In the genomic region with DNA sequence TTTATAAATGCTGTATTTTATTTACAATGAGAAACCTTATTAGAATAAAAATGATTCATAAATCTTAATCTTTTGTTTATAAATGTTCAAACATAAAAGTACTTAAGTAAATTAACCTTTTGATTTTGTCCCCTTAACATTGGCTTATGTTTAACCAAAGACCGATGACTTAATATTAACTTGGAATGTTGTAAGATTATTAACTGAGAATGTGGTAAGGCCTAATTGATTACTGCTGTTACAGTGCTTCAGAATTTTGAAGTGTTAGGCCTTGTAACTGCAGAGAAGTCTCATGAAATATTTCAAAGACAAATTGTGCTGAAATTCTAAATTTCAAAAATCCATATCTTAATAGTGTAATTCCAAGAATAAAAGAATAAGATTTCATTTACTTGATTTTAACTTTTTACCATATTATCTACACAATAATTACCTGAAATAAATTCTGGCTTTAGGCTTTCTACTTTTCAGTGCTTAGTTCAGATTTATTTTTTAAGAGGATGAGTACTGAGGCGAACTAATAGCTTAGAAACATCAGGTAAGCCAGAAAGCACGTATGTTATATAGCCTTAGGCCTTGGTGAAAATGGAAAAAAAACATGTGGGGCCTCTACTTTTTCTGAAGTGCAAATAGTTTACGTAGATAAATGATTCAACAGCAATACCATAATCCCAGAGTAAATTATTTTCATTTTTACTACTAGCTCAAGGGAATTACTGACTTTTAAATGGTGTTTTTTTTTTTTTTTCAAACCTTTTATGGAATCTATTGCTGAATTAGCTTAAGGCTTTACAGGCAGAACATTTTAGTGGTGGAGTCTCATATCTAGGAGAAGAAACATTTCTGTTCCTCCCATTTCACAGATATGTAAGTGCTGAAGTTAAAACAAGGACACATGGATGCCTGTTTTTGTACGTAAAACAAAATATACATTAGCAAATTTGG, we compare ENCODE assay signal across 2 cellular contexts.
A peak's percentile ranks its signal among the peaks of the same experiment; 100 is the strongest.
TF ChIP-seq lines count a peak whose summit lies in the region.

No MANE protein-coding gene starts in this region.

TF ChIP-seq in A549, 52 proteins besides CTCF, POLR2A, EP300 and RAD21:
- TF ChIP-seq CHD2 (IDR thresholded peaks at IDR 0.05; ENCODE audit: low read length, partially characterized antibody) (no peak), ESRRA (IDR thresholded peaks at IDR 0.05; ENCODE audit: borderline replicate concordance, low read length) (no peak), ZC3H11A (IDR thresholded peaks at IDR 0.05) (no peak), ZFP36 (IDR thresholded peaks at IDR 0.05; ENCODE audit: borderline replicate concordance, partially characterized antibody) (no peak), HEYL (CRISPR knock-in tag; IDR thresholded peaks at IDR 0.05) (no peak), GATA3 (IDR thresholded peaks at IDR 0.05; ENCODE audit: borderline replicate concordance) (no peak), ATOH8 (CRISPR knock-in tag; IDR thresholded peaks at IDR 0.05; ENCODE audit: low read depth) (no peak), TFCP2L1 (CRISPR knock-in tag; IDR thresholded peaks at IDR 0.05) (no peak), EHMT2 (IDR thresholded peaks at IDR 0.05; ENCODE audit: low read depth) (no peak), JUN (IDR thresholded peaks at IDR 0.05) (no peak), MAFK (IDR thresholded peaks at IDR 0.05; ENCODE audit: partially characterized antibody) (no peak), HOXB13 (CRISPR knock-in tag; IDR thresholded peaks at IDR 0.05; ENCODE audit: low read depth) (no peak), KDM1A (IDR thresholded peaks at IDR 0.05; ENCODE audit: low read depth) (no peak), FOXS1 (CRISPR knock-in tag; IDR thresholded peaks at IDR 0.05) (no peak), RNF2 (IDR thresholded peaks at IDR 0.05; ENCODE audit: borderline replicate concordance, low read depth) (no peak)
- TF ChIP-seq, protein P1, sequence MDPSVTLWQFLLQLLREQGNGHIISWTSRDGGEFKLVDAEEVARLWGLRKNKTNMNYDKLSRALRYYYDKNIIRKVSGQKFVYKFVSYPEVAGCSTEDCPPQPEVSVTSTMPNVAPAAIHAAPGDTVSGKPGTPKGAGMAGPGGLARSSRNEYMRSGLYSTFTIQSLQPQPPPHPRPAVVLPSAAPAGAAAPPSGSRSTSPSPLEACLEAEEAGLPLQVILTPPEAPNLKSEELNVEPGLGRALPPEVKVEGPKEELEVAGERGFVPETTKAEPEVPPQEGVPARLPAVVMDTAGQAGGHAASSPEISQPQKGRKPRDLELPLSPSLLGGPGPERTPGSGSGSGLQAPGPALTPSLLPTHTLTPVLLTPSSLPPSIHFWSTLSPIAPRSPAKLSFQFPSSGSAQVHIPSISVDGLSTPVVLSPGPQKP (IDR thresholded peaks at IDR 0.05; ENCODE audit: low read depth, low read length): no peak
- TF ChIP-seq, protein P2, sequence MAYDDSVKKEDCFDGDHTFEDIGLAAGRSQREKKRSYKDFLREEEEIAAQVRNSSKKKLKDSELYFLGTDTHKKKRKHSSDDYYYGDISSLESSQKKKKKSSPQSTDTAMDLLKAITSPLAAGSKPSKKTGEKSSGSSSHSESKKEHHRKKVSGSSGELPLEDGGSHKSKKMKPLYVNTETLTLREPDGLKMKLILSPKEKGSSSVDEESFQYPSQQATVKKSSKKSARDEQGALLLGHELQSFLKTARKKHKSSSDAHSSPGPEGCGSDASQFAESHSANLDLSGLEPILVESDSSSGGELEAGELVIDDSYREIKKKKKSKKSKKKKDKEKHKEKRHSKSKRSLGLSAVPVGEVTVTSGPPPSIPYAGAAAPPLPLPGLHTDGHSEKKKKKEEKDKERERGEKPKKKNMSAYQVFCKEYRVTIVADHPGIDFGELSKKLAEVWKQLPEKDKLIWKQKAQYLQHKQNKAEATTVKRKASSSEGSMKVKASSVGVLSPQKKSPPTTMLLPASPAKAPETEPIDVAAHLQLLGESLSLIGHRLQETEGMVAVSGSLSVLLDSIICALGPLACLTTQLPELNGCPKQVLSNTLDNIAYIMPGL (CRISPR knock-in tag; IDR thresholded peaks at IDR 0.05; ENCODE audit: borderline replicate concordance): no peak
- TF ChIP-seq, protein P3, sequence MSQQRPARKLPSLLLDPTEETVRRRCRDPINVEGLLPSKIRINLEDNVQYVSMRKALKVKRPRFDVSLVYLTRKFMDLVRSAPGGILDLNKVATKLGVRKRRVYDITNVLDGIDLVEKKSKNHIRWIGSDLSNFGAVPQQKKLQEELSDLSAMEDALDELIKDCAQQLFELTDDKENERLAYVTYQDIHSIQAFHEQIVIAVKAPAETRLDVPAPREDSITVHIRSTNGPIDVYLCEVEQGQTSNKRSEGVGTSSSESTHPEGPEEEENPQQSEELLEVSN (IDR thresholded peaks at IDR 0.05; ENCODE audit: borderline replicate concordance, low read depth): no peak
TF ChIP-seq in A549: peak in this region for 0.

TF ChIP-seq in HepG2, 621 proteins besides CTCF, POLR2A, EP300 and RAD21:
- TF ChIP-seq ZNF629 (CRISPR knock-in tag; conservative IDR thresholded peaks at IDR 0.05) (0 out of 2 replicates have a peak, but pooled peaks have one; percentile 13), CREB1 (IDR thresholded peaks at IDR 0.05) (no peak), CREB1 (CRISPR knock-in tag; IDR thresholded peaks at IDR 0.05) (0 out of 2 replicates have a peak, but pooled peaks have one; percentile 4), BRCA1 (CRISPR knock-in tag; IDR thresholded peaks at IDR 0.05) (no peak), SMAD9 (CRISPR knock-in tag; IDR thresholded peaks at IDR 0.05) (no peak)
